28 cellular contexts compared by ENCODE assay signal in genomic region chr10:108673756-108674155, GRCh38.
"Had no signal": no experiment of that assay in that cellular context is flagged by ENCODE, and none has a peak within 500 bp of the region (broad histone marks: within the 10 kb centered on the region; RNA-seq: fewer than 3 reads in every experiment).

No MANE protein-coding gene starts in this region.

- ATAC-seq: activated T-cell treated with anti-CD3 and anti-CD28 coated beads, Interleukin-2, amount 50 U/mL, for 4 hours; body of pancreas had no signal

- H3K4me2 ChIP-seq: SK-N-SH had no signal

- H3K4me1 Mint-ChIP-seq: activated CD4-positive, alpha-beta T cell treated with anti-CD3 and anti-CD28 coated beads, Interleukin-2, amount 10 ng/mL, durations not matched to agents 7 days and 5 days had no signal

- H3K9me3 Mint-ChIP-seq: activated CD4-positive, alpha-beta T cell treated with anti-CD3 and anti-CD28 coated beads, Interleukin-2, amount 10 ng/mL, durations not matched to agents 7 days and 5 days had no signal

- H3K27me3 ChIP-seq: Peyer's patch, SJCRH30 had no signal

- H3K4me1 ChIP-seq: body of pancreas, Peyer's patch, SJCRH30 had no signal

- H3K9me2 ChIP-seq: SK-N-SH had no signal

- H3K27ac ChIP-seq: body of pancreas, Peyer's patch, RWPE1, SJCRH30, VCaP had no signal

- H3K36me3 ChIP-seq: Peyer's patch, SJCRH30 had no signal

- H3K36me3 Mint-ChIP-seq: activated CD4-positive, alpha-beta memory T cell treated with anti-CD3 and anti-CD28 coated beads for 36 hours; activated naive CD8-positive, alpha-beta T cell had no signal

- H3K27ac Mint-ChIP-seq: activated CD4-positive, alpha-beta memory T cell treated with anti-CD3 and anti-CD28 coated beads for 36 hours; activated CD4-positive, alpha-beta T cell treated with anti-CD3 and anti-CD28 coated beads, Interleukin-2, amount 10 ng/mL, durations not matched to agents 7 days and 5 days; activated naive CD4-positive, alpha-beta T cell treated with anti-CD3 and anti-CD28 coated beads for 36 hours; activated naive CD8-positive, alpha-beta T cell had no signal

- DNase-seq: activated CD4-positive, alpha-beta memory T cell treated with anti-CD3 and anti-CD28 coated beads for 36 hours; activated CD4-positive, alpha-beta T cell treated with anti-CD3 and anti-CD28 coated beads, Interleukin-2, amount 10 ng/mL, durations not matched to agents 7 days and 5 days; activated CD4-positive, CD25-positive, alpha-beta regulatory T cell; activated CD8-positive, alpha-beta memory T cell treated with anti-CD3 and anti-CD28 coated beads for 24 hours; activated effector memory CD4-positive, alpha-beta T cell treated with anti-CD3 and anti-CD28 coated beads, Interleukin-2, amount 50 U/mL, for 16 hours; activated naive CD4-positive, alpha-beta T cell treated with anti-CD3 and anti-CD28 coated beads for 36 hours; activated T-cell treated with anti-CD3 and anti-CD28 coated beads, Interleukin-2, amount 50 U/mL, for 4 hours; body of pancreas; central memory CD4-positive, alpha-beta T cell; Karpas-422; NCI-H1105 treated with DMSO at 0.1 percent for 48 hours; NCI-H1436 treated with DMSO at 0.1 percent for 48 hours; NCI-H187 treated with DMSO at 0.1 percent for 48 hours; NCI-H2107; NCI-H2171 treated with DMSO at 0.1 percent for 48 hours; NCI-H345; NCI-H510A; NCI-H526 treated with DMSO at 0.1 percent for 48 hours; NCI-H82; NK-92 treated with Interleukin-12 subunit alpha and Interleukin-12 subunit beta, amount 100 ng/mL, for 24 hours; Peyer's patch; Right ventricle myocardium superior; SJCRH30; SK-N-SH; T-helper 1 cell had no signal

- H3K4me3 ChIP-seq: body of pancreas, Peyer's patch, SJCRH30 had no signal

- H3K27me3 Mint-ChIP-seq: activated CD4-positive, alpha-beta memory T cell treated with anti-CD3 and anti-CD28 coated beads for 36 hours; activated CD4-positive, alpha-beta T cell treated with anti-CD3 and anti-CD28 coated beads, Interleukin-2, amount 10 ng/mL, durations not matched to agents 7 days and 5 days; activated naive CD8-positive, alpha-beta T cell had no signal

- H3K9me3 ChIP-seq: body of pancreas, Peyer's patch, SJCRH30, SK-N-SH had no signal

- H3K4me3 Mint-ChIP-seq: activated CD4-positive, alpha-beta memory T cell treated with anti-CD3 and anti-CD28 coated beads for 36 hours; activated CD4-positive, alpha-beta T cell treated with anti-CD3 and anti-CD28 coated beads, Interleukin-2, amount 10 ng/mL, durations not matched to agents 7 days and 5 days; activated naive CD4-positive, alpha-beta T cell treated with anti-CD3 and anti-CD28 coated beads for 36 hours; activated naive CD8-positive, alpha-beta T cell; activated T-cell treated with anti-CD3 and anti-CD28 coated beads, Interleukin-2, amount 50 U/mL, for 4 hours had no signal
